Comparison of ENCODE assay signal across 13 cellular contexts in the genomic region with DNA sequence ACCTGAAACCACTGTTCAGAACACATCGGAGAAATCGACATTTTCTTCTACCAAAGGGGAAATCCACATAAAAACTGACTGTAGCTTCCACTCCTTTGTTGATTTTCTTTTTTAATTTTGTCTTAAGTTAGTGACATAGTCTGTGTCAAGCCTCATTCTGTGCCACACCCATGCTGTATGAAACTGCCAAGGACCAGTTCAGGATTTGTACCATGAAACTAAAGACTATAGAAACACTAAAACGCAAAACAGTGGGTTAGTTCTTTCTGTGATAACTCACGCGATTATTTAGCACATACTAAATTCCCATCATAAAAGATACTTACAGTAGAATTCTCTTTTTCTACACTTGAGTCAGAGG. TPM values are rescaled to one million over a fixed set of nuclear protein-coding genes. Genes with fewer than 3 reads are reported as not detected.
A peak's percentile ranks its signal among the peaks of the same experiment; 100 is the strongest.
DNase-seq lines count a peak whose midpoint lies in the region; ATAC-seq and TF ChIP-seq lines count a peak whose summit lies in the region.
"Had no signal": no experiment of that assay in that cellular context is flagged by ENCODE, and none has a peak within 500 bp of the region (broad histone marks: within the 10 kb centered on the region; RNA-seq: fewer than 3 reads in every experiment).

No MANE protein-coding gene starts in this region.

- H3K4me1 ChIP-seq in CD4-positive, CD25-positive, alpha-beta regulatory T cell (ENCODE audit: control insufficient read depth, insufficient read depth, low read length, poor library complexity, severe bottlenecking): peaks cover 69% of the 10 kb centered on the region
- peaks cover 37% of the 10 kb centered on the region for H3K4me1 ChIP-seq in effector memory CD4-positive, alpha-beta T cell (ENCODE audit: control insufficient read depth, insufficient read depth, low read length, poor library complexity, severe bottlenecking)
- H3K4me1 ChIP-seq in adrenal gland (replicated peaks in 1 of 2): no peaks in the 10 kb centered on the region
- H3K4me1 ChIP-seq in body of pancreas: peaks cover 12% of the 10 kb centered on the region
- H3K4me1 ChIP-seq: prostate gland had no signal

- peaks cover 35% of the 10 kb centered on the region for H3K36me3 Mint-ChIP-seq in CD4-positive, CD25-positive, alpha-beta regulatory T cell
- peaks cover 19% of the 10 kb centered on the region for H3K36me3 Mint-ChIP-seq in osteocyte (ENCODE audit: unreplicated experiment)

- intact Hi-C loops in adrenal gland (cut with DNase I) (no loop called here), body of pancreas (cut with DNase I) (no loop called here)

- no peaks in the 10 kb centered on the region for H3K9me3 Mint-ChIP-seq in CD4-positive, CD25-positive, alpha-beta regulatory T cell
- peaks cover 6% of the 10 kb centered on the region for H3K9me3 Mint-ChIP-seq in osteocyte (ENCODE audit: unreplicated experiment)

- peaks cover 33% of the 10 kb centered on the region for H3K36me3 ChIP-seq in CD4-positive, CD25-positive, alpha-beta regulatory T cell (ENCODE audit: control insufficient read depth, insufficient read depth, low read length)
- H3K36me3 ChIP-seq in effector memory CD4-positive, alpha-beta T cell (ENCODE audit: control insufficient read depth, insufficient read depth, low read length): no peaks in the 10 kb centered on the region
- H3K36me3 ChIP-seq in adrenal gland (replicated peaks in 1 of 2) (no peaks in the 10 kb centered on the region), body of pancreas (replicated peaks in 1 of 2; ENCODE audit: insufficient read depth in 1 of 2, low read depth in 2 of 2) (no peaks in the 10 kb centered on the region)
- H3K36me3 ChIP-seq: prostate gland had no signal

- TF ChIP-seq POLR2A in adrenal gland (IDR thresholded peaks at IDR 0.05) (no peak), body of pancreas (IDR thresholded peaks at IDR 0.05) (no peak)

- no peaks in the 10 kb centered on the region for H3K27me3 Mint-ChIP-seq in CD4-positive, CD25-positive, alpha-beta regulatory T cell
- H3K27me3 Mint-ChIP-seq in osteocyte (ENCODE audit: unreplicated experiment): no peaks in the 10 kb centered on the region

- WGBS in adrenal gland, 4 donors: 91 to 94% (median 93%) methylated on average over 5 of the region's 5 CpGs
- 90 to 91% methylated on average over 5 of the region's 5 CpGs for WGBS in body of pancreas, 2 donors

- H3K27ac Mint-ChIP-seq in CD4-positive, CD25-positive, alpha-beta regulatory T cell: peak overlapping the region; percentile 94 to 99 (median 96)
- H3K27ac Mint-ChIP-seq in osteocyte (ENCODE audit: unreplicated experiment): peak overlapping the region; percentile 32

- H3K9me3 ChIP-seq in CD4-positive, CD25-positive, alpha-beta regulatory T cell (ENCODE audit: control insufficient read depth in 2 of 2, low read length in 2 of 2): no peaks in the 10 kb centered on the region
- no peaks in the 10 kb centered on the region for H3K9me3 ChIP-seq in effector memory CD4-positive, alpha-beta T cell (ENCODE audit: control insufficient read depth, low read length)
- H3K9me3 ChIP-seq in adrenal gland (replicated peaks in 1 of 3) (no peaks in the 10 kb centered on the region), body of pancreas (no peaks in the 10 kb centered on the region)
- H3K9me3 ChIP-seq: prostate gland had no signal

- H3K27ac ChIP-seq in CD4-positive, CD25-positive, alpha-beta regulatory T cell (ENCODE audit: insufficient read depth, low read length, poor library complexity, severe bottlenecking): peak overlapping the region; percentile 85
- H3K27ac ChIP-seq in effector memory CD4-positive, alpha-beta T cell (ENCODE audit: insufficient read depth, low read length, poor library complexity, severe bottlenecking): peak overlapping the region; percentile 73
- H3K27ac ChIP-seq in adrenal gland: no peak overlapping the region
- peak overlapping the region in 1 of 4 donors; percentile 8 for H3K27ac ChIP-seq in body of pancreas

- no peak for TF ChIP-seq CTCF in osteocyte (IDR thresholded peaks at IDR 0.05)
- no peak for TF ChIP-seq CTCF in adrenal gland (IDR thresholded peaks at IDR 0.05)
- TF ChIP-seq CTCF in body of pancreas (IDR thresholded peaks at IDR 0.05): no peak

- H3K27me3 ChIP-seq in CD4-positive, CD25-positive, alpha-beta regulatory T cell (ENCODE audit: control insufficient read depth, insufficient read depth, low read length): no peaks in the 10 kb centered on the region
- H3K27me3 ChIP-seq in effector memory CD4-positive, alpha-beta T cell (replicated peaks; ENCODE audit: control insufficient read depth, insufficient read depth, low read length, poor library complexity, severe bottlenecking): no peaks in the 10 kb centered on the region
- H3K27me3 ChIP-seq in adrenal gland (no peaks in the 10 kb centered on the region), body of pancreas (no peaks in the 10 kb centered on the region)

- peaks cover 45 to 71% (median 57%) of the 10 kb centered on the region in 4 donors for H3K4me1 Mint-ChIP-seq in CD4-positive, CD25-positive, alpha-beta regulatory T cell
- peaks cover 40% of the 10 kb centered on the region for H3K4me1 Mint-ChIP-seq in osteocyte (ENCODE audit: unreplicated experiment)

- no peak for ATAC-seq in CD4-positive, CD25-positive, alpha-beta regulatory T cell (ENCODE audit: low read depth in 2 of 2)
- ATAC-seq in HG02610 (IDR thresholded peaks at IDR 0.05; ENCODE audit: unreplicated experiment): peak; percentile 31
- ATAC-seq in body of pancreas: no peak
- ATAC-seq: HCT116 had no signal

- peak in 1 of 3 donors; percentile 57 for DNase-seq in CD4-positive, CD25-positive, alpha-beta regulatory T cell
- no peak for DNase-seq in effector memory CD4-positive, alpha-beta T cell
- DNase-seq in osteocyte (ENCODE audit: extremely low spot score, unreplicated experiment) (no peak), adrenal gland (no peak), middle frontal gyrus (ENCODE audit: extremely low spot score, low spot score) (no peak), mesenteric fat pad (ENCODE audit: low spot score) (no peak), body of pancreas (no peak)
- DNase-seq: mammary epithelial cell; stimulated activated CD4-positive, alpha-beta T cell treated with anti-CD3 and anti-CD28 coated beads, Interleukin-4, amount 100 ng/mL, for 1 hour; stimulated activated naive CD4-positive, alpha-beta T cell treated with Interleukin-2 at 50 U/mL for 16 hours had no signal

- H3K4me3 Mint-ChIP-seq in CD4-positive, CD25-positive, alpha-beta regulatory T cell: peak overlapping the region; percentile 86 to 96 (median 90)
- H3K4me3 Mint-ChIP-seq in osteocyte (ENCODE audit: unreplicated experiment): no peak overlapping the region

- peak overlapping the region; percentile 87 for H3K4me3 ChIP-seq in CD4-positive, CD25-positive, alpha-beta regulatory T cell (ENCODE audit: low read depth, low read length)
- H3K4me3 ChIP-seq in effector memory CD4-positive, alpha-beta T cell (ENCODE audit: insufficient read depth, low read depth, low read length, poor library complexity, severe bottlenecking): no peak overlapping the region
- H3K4me3 ChIP-seq in adrenal gland (no peak overlapping the region), body of pancreas (no peak overlapping the region)
- H3K4me3 ChIP-seq: prostate gland had no signal

RNA-seq across cellular contexts. Expression of gene UXS1, which starts 54.5 kb away (rescaled TPM):
- 162 TPM for total RNA-seq in CD4-positive, CD25-positive, alpha-beta regulatory T cell
- polyA plus RNA-seq in CD4-positive, CD25-positive, alpha-beta regulatory T cell: 100 to 1,000 TPM in 3 of 4 donors, 10 to 100 TPM in 1; 83.3 to 125 (median 110) TPM
- total RNA-seq in osteocyte (22.5 and 23.2 TPM in 2 replicates), adrenal gland (100 to 1,000 TPM in 1 of 8 donors, 10 to 100 TPM in 7; 16.4 to 145 (median 22.3) TPM), mesenteric fat pad (23.1 TPM), body of pancreas (10 to 100 TPM; 15.8 to 33.6 TPM)
- polyA plus RNA-seq in adrenal gland: 10 to 100 TPM in 1 of 3 donors, 1 to 10 TPM in 2; 5.7 to 28.0 (median 6.7) TPM

Comparison
In these comparisons a context has a peak if more than half of its experiments do, and no peak if none do; other contexts are left out.
1. H3K27ac ChIP-seq: peak in CD4-positive, CD25-positive, alpha-beta regulatory T cell (single experiment) and effector memory CD4-positive, alpha-beta T cell (single experiment); none in adrenal gland (0 of 5).